ENCODE assay signal across 9 cellular contexts in the genomic region with DNA sequence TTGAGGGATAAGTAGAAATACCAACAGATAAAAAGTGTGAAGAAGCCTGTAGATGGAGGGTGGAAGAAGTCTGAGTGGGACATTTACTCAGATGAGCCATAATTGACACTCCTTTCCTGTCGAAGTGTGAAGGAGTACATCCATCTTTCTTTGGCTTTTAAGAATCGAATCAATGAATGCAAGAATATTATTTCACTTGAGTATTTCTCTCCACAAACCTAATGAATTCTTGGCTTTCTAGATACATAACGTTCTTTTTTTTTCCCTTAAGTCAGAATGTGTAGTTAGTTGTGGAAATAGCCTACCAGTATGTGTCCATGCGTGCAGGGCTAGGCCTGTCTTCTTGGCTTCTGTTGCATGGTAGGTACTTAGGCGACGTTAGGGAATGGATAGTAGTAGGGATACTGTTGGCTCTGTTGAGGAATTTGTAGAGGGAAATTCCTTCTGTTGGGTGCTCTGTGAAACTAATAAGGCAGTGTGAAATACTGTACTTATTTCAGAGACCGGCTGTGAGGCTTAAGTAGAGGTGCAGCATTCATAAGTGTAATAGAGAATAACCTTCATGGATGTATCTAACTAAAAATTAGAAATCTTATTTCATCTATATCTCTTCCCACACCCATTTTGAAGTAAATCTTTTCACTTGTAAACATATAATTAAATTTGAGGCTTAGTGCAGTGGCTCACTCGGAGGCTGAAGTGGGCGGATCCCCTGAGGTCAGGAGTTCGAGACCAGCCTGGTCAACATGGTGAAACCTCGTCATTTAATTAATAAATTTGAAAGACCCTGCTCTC. TPM values are rescaled to one million over a fixed set of nuclear protein-coding genes. Genes with fewer than 3 reads are reported as not detected.
A peak's percentile ranks its signal among the peaks of the same experiment; 100 is the strongest.
DNase-seq lines count a peak whose midpoint lies in the region; ATAC-seq, FAIRE-seq and TF ChIP-seq lines count a peak whose summit lies in the region.
"Had no signal": no experiment of that assay in that cellular context is flagged by ENCODE, and none has a peak within 500 bp of the region (broad histone marks: within the 10 kb centered on the region; RNA-seq: fewer than 3 reads in every experiment).

No MANE protein-coding gene starts in this region.

- peak overlapping the region; percentile 99 to 100 (median 99) for H3K27ac Mint-ChIP-seq in naive thymus-derived CD8-positive, alpha-beta T cell

- H3K4me3 Mint-ChIP-seq in naive thymus-derived CD8-positive, alpha-beta T cell: peak overlapping the region; percentile 92 to 99 (median 96)

- FAIRE-seq in D721Med (lab: Jason Lieb, UNC): no peak

- TF ChIP-seq CTCF in C4-2B (conservative IDR thresholded peaks at IDR 0.05) (no peak), choroid plexus epithelial cell (conservative IDR thresholded peaks at IDR 0.05; ENCODE audit: low read depth, low read length) (no peak), D721Med (IDR thresholded peaks at IDR 0.05; ENCODE audit: insufficient read depth, missing control alignments) (no peak)

- peak overlapping the region; percentile 97 for H3K27ac ChIP-seq in C4-2B
- peak overlapping the region; percentile 93 for H3K27ac ChIP-seq in KOPT-K1 (ENCODE audit: low read depth, low read length, poor library complexity, severe bottlenecking)
- H3K27ac ChIP-seq in substantia nigra (ENCODE audit: low read depth, low read length, poor library complexity, severe bottlenecking): no peak overlapping the region

- peaks cover 69% of the 10 kb centered on the region for H3K36me3 ChIP-seq in KOPT-K1 (ENCODE audit: insufficient read depth, low read length)

- H3K9me3 Mint-ChIP-seq in naive thymus-derived CD8-positive, alpha-beta T cell: no peaks in the 10 kb centered on the region

- H3K9me3 ChIP-seq in KOPT-K1 (ENCODE audit: insufficient read depth, low read length, poor library complexity, severe bottlenecking): no peaks in the 10 kb centered on the region

- POLR2A ChIA-PET in naive thymus-derived CD8-positive, alpha-beta T cell (lab: Charles Lee): interaction anchor here (1.1 to 5.4 kb wide), 8 partner anchors 9 to 157 kb away, joined by 3 to 93 read pairs (median 44); a partner anchor contains a TSS

- H3K36me3 Mint-ChIP-seq in naive thymus-derived CD8-positive, alpha-beta T cell: peaks cover 0 to 59% (median 4%) of the 10 kb centered on the region in 3 donors

- peaks cover 36 to 82% (median 75%) of the 10 kb centered on the region in 4 donors for H3K4me1 Mint-ChIP-seq in naive thymus-derived CD8-positive, alpha-beta T cell

- DNase-seq in choroid plexus epithelial cell (ENCODE audit: low read depth): no peak
- no peak for DNase-seq in naive thymus-derived CD8-positive, alpha-beta T cell
- no peak for DNase-seq in Ammon's horn (ENCODE audit: low spot score)
- DNase-seq in substantia nigra (lab: John Stamatoyannopoulos, UW): no peak
- no peak for DNase-seq in D721Med (ENCODE audit: insufficient read length, low spot score)
- DNase-seq: NCI-H345 had no signal

- H3K4me3 ChIP-seq in choroid plexus epithelial cell (ENCODE audit: low read depth, low read length): peak overlapping the region; percentile 97

- ATAC-seq in naive thymus-derived CD8-positive, alpha-beta T cell: no peak
- ATAC-seq in GM18858 (IDR thresholded peaks at IDR 0.05; ENCODE audit: unreplicated experiment): no peak

- H3K27me3 Mint-ChIP-seq in naive thymus-derived CD8-positive, alpha-beta T cell: no peaks in the 10 kb centered on the region

RNA-seq across cellular contexts. Expression of a gene that starts 1.5 kb away (rescaled TPM):
- total RNA-seq in naive thymus-derived CD8-positive, alpha-beta T cell: 1,000 to 10,000 TPM; 4,620 to 4,686 TPM
- over 10,000 TPM in 2 of 3 donors, 1,000 to 10,000 TPM in 1; 9,896 to 11,320 (median 11,293) TPM for polyA plus RNA-seq in naive thymus-derived CD8-positive, alpha-beta T cell

RNA-seq across cellular contexts. Expression of a gene that starts 1.6 kb away (rescaled TPM):
- 100 to 1,000 TPM; 116 TPM for total RNA-seq in naive thymus-derived CD8-positive, alpha-beta T cell
- 10 to 100 TPM in 2 of 3 donors, 1 to 10 TPM in 1; 9.3 to 19.3 (median 15.2) TPM for polyA plus RNA-seq in naive thymus-derived CD8-positive, alpha-beta T cell

RNA-seq across cellular contexts. Expression of a gene that starts 3.6 kb away (rescaled TPM):
- total RNA-seq in naive thymus-derived CD8-positive, alpha-beta T cell: 10 to 100 TPM; 37.8 to 41.9 TPM
- 10 to 100 TPM; 14.5 to 20.4 (median 18.7) TPM for polyA plus RNA-seq in naive thymus-derived CD8-positive, alpha-beta T cell

RNA-seq across cellular contexts. Expression of a gene that starts 15.7 kb away (rescaled TPM):
- total RNA-seq in naive thymus-derived CD8-positive, alpha-beta T cell: 10 to 100 TPM; 53.3 to 59.0 TPM
- polyA plus RNA-seq in naive thymus-derived CD8-positive, alpha-beta T cell: 10 to 100 TPM; 71.3 to 83.7 (median 74.1) TPM

RNA-seq across cellular contexts. Expression of a gene that starts 16.1 kb away (rescaled TPM):
- 10 to 100 TPM; 30.4 to 36.6 TPM for total RNA-seq in naive thymus-derived CD8-positive, alpha-beta T cell
- polyA plus RNA-seq in naive thymus-derived CD8-positive, alpha-beta T cell: 10 to 100 TPM; 33.4 to 38.2 (median 35.5) TPM
